In the genomic region with DNA sequence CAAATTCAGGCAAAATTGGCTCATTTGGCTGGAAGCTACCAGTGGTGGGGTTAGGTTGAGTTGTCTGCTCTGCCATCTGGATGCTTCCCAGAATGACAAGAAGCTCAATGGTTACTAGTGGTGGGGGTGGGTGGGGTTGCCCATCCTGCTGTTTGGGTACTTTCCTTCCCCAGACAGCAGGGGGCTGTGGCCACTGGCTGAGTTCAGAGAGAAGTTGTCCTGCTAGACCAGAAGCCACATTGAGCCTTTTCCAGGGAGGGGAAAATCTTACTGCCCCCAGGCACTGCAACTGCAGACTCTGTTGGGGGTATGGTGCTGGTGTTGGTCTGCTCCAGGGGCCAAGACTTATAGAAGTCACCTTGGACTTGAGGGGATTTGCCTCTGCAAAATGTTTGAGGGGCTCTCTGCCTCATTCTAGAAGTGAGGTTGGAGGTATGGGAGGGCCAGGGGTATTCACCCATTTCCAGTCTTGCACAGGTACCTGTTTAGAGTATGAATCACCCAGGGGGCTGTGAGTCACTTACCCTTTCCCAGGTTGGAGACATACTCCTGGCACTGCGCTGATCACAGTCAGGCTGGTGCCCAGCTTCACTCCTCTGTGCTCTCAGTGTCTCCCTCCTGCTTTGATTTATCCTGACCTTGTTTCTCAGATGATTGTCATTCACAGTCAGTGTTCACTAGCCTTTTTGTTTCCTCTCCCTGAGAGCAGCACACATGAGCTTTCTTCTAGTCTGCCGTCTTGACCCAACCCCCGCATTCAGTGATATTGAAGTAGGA, we compare ENCODE assay signal across 1 cellular context.
TF ChIP-seq lines count a peak whose summit lies in the region.

No MANE protein-coding gene starts in this region.

TF ChIP-seq in WTC11, 78 proteins besides CTCF, POLR2A, EP300 and RAD21:
- TF ChIP-seq, protein P1, sequence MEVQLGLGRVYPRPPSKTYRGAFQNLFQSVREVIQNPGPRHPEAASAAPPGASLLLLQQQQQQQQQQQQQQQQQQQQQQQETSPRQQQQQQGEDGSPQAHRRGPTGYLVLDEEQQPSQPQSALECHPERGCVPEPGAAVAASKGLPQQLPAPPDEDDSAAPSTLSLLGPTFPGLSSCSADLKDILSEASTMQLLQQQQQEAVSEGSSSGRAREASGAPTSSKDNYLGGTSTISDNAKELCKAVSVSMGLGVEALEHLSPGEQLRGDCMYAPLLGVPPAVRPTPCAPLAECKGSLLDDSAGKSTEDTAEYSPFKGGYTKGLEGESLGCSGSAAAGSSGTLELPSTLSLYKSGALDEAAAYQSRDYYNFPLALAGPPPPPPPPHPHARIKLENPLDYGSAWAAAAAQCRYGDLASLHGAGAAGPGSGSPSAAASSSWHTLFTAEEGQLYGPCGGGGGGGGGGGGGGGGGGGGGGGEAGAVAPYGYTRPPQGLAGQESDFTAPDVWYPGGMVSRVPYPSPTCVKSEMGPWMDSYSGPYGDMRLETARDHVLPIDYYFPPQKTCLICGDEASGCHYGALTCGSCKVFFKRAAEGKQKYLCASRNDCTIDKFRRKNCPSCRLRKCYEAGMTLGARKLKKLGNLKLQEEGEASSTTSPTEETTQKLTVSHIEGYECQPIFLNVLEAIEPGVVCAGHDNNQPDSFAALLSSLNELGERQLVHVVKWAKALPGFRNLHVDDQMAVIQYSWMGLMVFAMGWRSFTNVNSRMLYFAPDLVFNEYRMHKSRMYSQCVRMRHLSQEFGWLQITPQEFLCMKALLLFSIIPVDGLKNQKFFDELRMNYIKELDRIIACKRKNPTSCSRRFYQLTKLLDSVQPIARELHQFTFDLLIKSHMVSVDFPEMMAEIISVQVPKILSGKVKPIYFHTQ (CRISPR knock-in tag; IDR thresholded peaks at IDR 0.05), result no peak
- TF ChIP-seq FOXK1 (CRISPR knock-in tag; IDR thresholded peaks at IDR 0.05) (no peak), E2F5 (CRISPR knock-in tag; IDR thresholded peaks at IDR 0.05) (no peak), ZNF138 (CRISPR knock-in tag; conservative IDR thresholded peaks at IDR 0.05) (no peak), ZNF219 (CRISPR knock-in tag; IDR thresholded peaks at IDR 0.05; ENCODE audit: borderline replicate concordance) (no peak), OVOL2 (CRISPR knock-in tag; IDR thresholded peaks at IDR 0.05; ENCODE audit: borderline replicate concordance) (no peak), TP53 (CRISPR knock-in tag; IDR thresholded peaks at IDR 0.05) (no peak)
- TF ChIP-seq, protein P2, sequence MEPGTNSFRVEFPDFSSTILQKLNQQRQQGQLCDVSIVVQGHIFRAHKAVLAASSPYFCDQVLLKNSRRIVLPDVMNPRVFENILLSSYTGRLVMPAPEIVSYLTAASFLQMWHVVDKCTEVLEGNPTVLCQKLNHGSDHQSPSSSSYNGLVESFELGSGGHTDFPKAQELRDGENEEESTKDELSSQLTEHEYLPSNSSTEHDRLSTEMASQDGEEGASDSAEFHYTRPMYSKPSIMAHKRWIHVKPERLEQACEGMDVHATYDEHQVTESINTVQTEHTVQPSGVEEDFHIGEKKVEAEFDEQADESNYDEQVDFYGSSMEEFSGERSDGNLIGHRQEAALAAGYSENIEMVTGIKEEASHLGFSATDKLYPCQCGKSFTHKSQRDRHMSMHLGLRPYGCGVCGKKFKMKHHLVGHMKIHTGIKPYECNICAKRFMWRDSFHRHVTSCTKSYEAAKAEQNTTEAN (CRISPR knock-in tag; IDR thresholded peaks at IDR 0.05), result no peak
